Comparison of ENCODE assay signal across 8 cellular contexts in genomic region chr16:14634389-14634725, GRCh38. TPM values are rescaled to one million over a fixed set of nuclear protein-coding genes. Genes with fewer than 3 reads are reported as not detected.
A peak's percentile ranks its signal among the peaks of the same experiment; 100 is the strongest.
DNase-seq lines count a peak whose midpoint lies in the region; ATAC-seq and TF ChIP-seq lines count a peak whose summit lies in the region.

No MANE protein-coding gene starts in this region.

- H3F3A ChIP-seq in Loucy (ENCODE audit: low read depth) (no peaks in the 10 kb centered on the region), neural progenitor cell (ENCODE audit: low read depth) (peaks cover 44% of the 10 kb centered on the region)

- no peaks in the 10 kb centered on the region for H3K9me3 ChIP-seq in BLaER1 treated with 17β-estradiol and CSF1 and Interleukin-3, amounts not matched to agents 10 nM and 100 nM (replicated peaks in 1 of 11)
- H3K9me3 ChIP-seq in Loucy (ENCODE audit: insufficient read depth, low read depth, low read length), result no peaks in the 10 kb centered on the region
- no peaks in the 10 kb centered on the region for H3K9me3 ChIP-seq in duodenal mucosa (ENCODE audit: control insufficient read depth in 1 of 2, low read length in 2 of 2)
- H3K9me3 ChIP-seq in neural progenitor cell (ENCODE audit: low read depth), result no peaks in the 10 kb centered on the region

- peak overlapping the region in 8 of 11 experiments; percentile 22 to 99 (median 98); a peak in 11 of 22 replicates for H3K27ac ChIP-seq in BLaER1 treated with 17β-estradiol and CSF1 and Interleukin-3, amounts not matched to agents 10 nM and 100 nM
- peak overlapping the region; percentile 70 for H3K27ac ChIP-seq in duodenal mucosa (ENCODE audit: low read depth, low read length)
- H3K27ac ChIP-seq in neural progenitor cell, result no peak overlapping the region

- no peaks in the 10 kb centered on the region for H3K36me3 Mint-ChIP-seq in neural progenitor cell

- no peaks in the 10 kb centered on the region for H3K9me3 Mint-ChIP-seq in neural progenitor cell

- no peak for TF ChIP-seq CTCF in Loucy (conservative IDR thresholded peaks at IDR 0.05; ENCODE audit: low read length)
- TF ChIP-seq CTCF in neural progenitor cell (IDR thresholded peaks at IDR 0.05), result no peak

- H3K4me3 Mint-ChIP-seq in neural progenitor cell, result peak overlapping the region; percentile 100

- peak overlapping the region; percentile 81 to 100 (median 95); a peak in 19 of 20 replicates for H3K4me3 ChIP-seq in BLaER1 treated with 17β-estradiol and CSF1 and Interleukin-3, amounts not matched to agents 10 nM and 100 nM
- peak overlapping the region; percentile 91 for H3K4me3 ChIP-seq in Loucy (ENCODE audit: low read length, poor library complexity, severe bottlenecking)
- H3K4me3 ChIP-seq in duodenal mucosa (ENCODE audit: low read depth in 1 of 2, low read length in 2 of 2), result peak overlapping the region; percentile 94
- H3K4me3 ChIP-seq in neural progenitor cell, result peak overlapping the region; percentile 88

- peaks cover 30 to 45% (median 37%) of the 10 kb centered on the region in 10 experiments for H3K4me1 ChIP-seq in BLaER1 treated with 17β-estradiol and CSF1 and Interleukin-3, amounts not matched to agents 10 nM and 100 nM
- no peaks in the 10 kb centered on the region for H3K4me1 ChIP-seq in Loucy (ENCODE audit: insufficient read depth, low read length, poor library complexity, severe bottlenecking)
- H3K4me1 ChIP-seq in duodenal mucosa (ENCODE audit: control insufficient read depth in 1 of 2, insufficient read depth in 2 of 2, low read length in 2 of 2), result peaks cover 34 to 38% of the 10 kb centered on the region in 2 donors
- H3K4me1 ChIP-seq in neural progenitor cell, result peaks cover 22% of the 10 kb centered on the region

- H3K79me2 ChIP-seq in Loucy (ENCODE audit: insufficient read depth, low read length) (peaks cover 63% of the 10 kb centered on the region), neural progenitor cell (ENCODE audit: low read depth) (peaks cover 72% of the 10 kb centered on the region)

- H2AFZ ChIP-seq in Loucy (ENCODE audit: low read length) (no peak overlapping the region), neural progenitor cell (replicated peaks) (no peak overlapping the region)

- peak; percentile 6 for DNase-seq in neural progenitor cell (ENCODE audit: low spot score)
- DNase-seq in NCI-H1694 treated with DMSO at 0.1 percent for 48 hours (lab: John Stamatoyannopoulos, UW), result no peak
- DNase-seq in DMS79 treated with DMSO at 0.1 percent for 48 hours (lab: John Stamatoyannopoulos, UW), result no peak
- DNase-seq in G401 (ENCODE audit: low spot score), result no peak

- peaks cover 15 to 49% (median 39%) of the 10 kb centered on the region in 11 experiments for H3K36me3 ChIP-seq in BLaER1 treated with 17β-estradiol and CSF1 and Interleukin-3, amounts not matched to agents 10 nM and 100 nM
- H3K36me3 ChIP-seq in Loucy (ENCODE audit: insufficient read depth, low read length) (no peaks in the 10 kb centered on the region), duodenal mucosa (ENCODE audit: control insufficient read depth in 1 of 2, insufficient read depth in 2 of 2, low read length in 2 of 2) (peaks cover 0 to 10% of the 10 kb centered on the region in 2 donors), neural progenitor cell (no peaks in the 10 kb centered on the region)

- no peaks in the 10 kb centered on the region for H3K27me3 Mint-ChIP-seq in neural progenitor cell (ENCODE audit: insufficient read depth, low read depth)

- no peaks in the 10 kb centered on the region for H3K9me2 ChIP-seq in Loucy (replicated peaks; ENCODE audit: low read depth, low read length)

- no peak for ATAC-seq in HG02759 (IDR thresholded peaks at IDR 0.05; ENCODE audit: unreplicated experiment)

- no peaks in the 10 kb centered on the region for H3K27me3 ChIP-seq in BLaER1 treated with 17β-estradiol and CSF1 and Interleukin-3, amounts not matched to agents 10 nM and 100 nM
- H3K27me3 ChIP-seq in Loucy (ENCODE audit: insufficient read depth, low read length, poor library complexity, severe bottlenecking) (no peaks in the 10 kb centered on the region), duodenal mucosa (ENCODE audit: control insufficient read depth in 1 of 2, insufficient read depth in 2 of 2, low read length in 2 of 2) (no peaks in the 10 kb centered on the region), neural progenitor cell (no peaks in the 10 kb centered on the region)

- in situ Hi-C loops in G401 (cut with HindIII; ENCODE audit: low sequenced_read_pairs), result no loop called here

- H3K9ac ChIP-seq in BLaER1 treated with 17β-estradiol and CSF1 and Interleukin-3, amounts not matched to agents 10 nM and 100 nM, result peak overlapping the region in 10 of 11 experiments; percentile 23 to 99 (median 97); a peak in 15 of 22 replicates
- H3K9ac ChIP-seq in Loucy (ENCODE audit: low read depth, low read length, poor library complexity, severe bottlenecking), result no peak overlapping the region
- peak overlapping the region; percentile 43 to 99 for H3K9ac ChIP-seq in duodenal mucosa (ENCODE audit: low read depth in 1 of 2, low read length in 2 of 2)
- H3K9ac ChIP-seq in neural progenitor cell, result no peak overlapping the region

- H3K4me1 Mint-ChIP-seq in neural progenitor cell, result peaks cover 31% of the 10 kb centered on the region

- H3K4me2 ChIP-seq in BLaER1 treated with 17β-estradiol and CSF1 and Interleukin-3, amounts not matched to agents 10 nM and 100 nM, result peak overlapping the region; percentile 90 to 97 (median 93)
- peak overlapping the region; percentile 90 for H3K4me2 ChIP-seq in Loucy (ENCODE audit: low read depth, low read length, poor library complexity, severe bottlenecking)
- H3K4me2 ChIP-seq in neural progenitor cell, result peak overlapping the region; percentile 95

- peaks cover 51 to 59% (median 55%) of the 10 kb centered on the region in 11 experiments for H4K20me1 ChIP-seq in BLaER1 treated with 17β-estradiol and CSF1 and Interleukin-3, amounts not matched to agents 10 nM and 100 nM
- H4K20me1 ChIP-seq in Loucy (ENCODE audit: insufficient read depth, low read length, poor library complexity, severe bottlenecking) (peaks cover 33% of the 10 kb centered on the region), neural progenitor cell (ENCODE audit: low read depth) (peaks cover 62% of the 10 kb centered on the region)

- H3K27ac Mint-ChIP-seq in neural progenitor cell, result no peak overlapping the region

RNA-seq across cellular contexts. Expression of gene BFAR, which starts 1.6 kb away (rescaled TPM):
- 72.0 and 91.8 TPM in 2 replicates for total RNA-seq in neural progenitor cell (ENCODE audit: low replicate concordance)
- total RNA-seq in G401 (2014; rRNA removed; shearing (Covaris generic)), result 129 and 174 TPM in 2 replicates

RNA-seq across cellular contexts. Expression of gene PARN, which starts 4.3 kb away (rescaled TPM):
- 35.8 and 53.5 TPM in 2 replicates for total RNA-seq in neural progenitor cell (ENCODE audit: low replicate concordance)
- total RNA-seq in G401 (2014; rRNA removed; shearing (Covaris generic)), result 27.2 and 36.2 TPM in 2 replicates

RNA-seq across cellular contexts. Expression of gene PLA2G10, which starts 59.8 kb away (rescaled TPM):
- not detected in 2 replicates for total RNA-seq in neural progenitor cell (ENCODE audit: low replicate concordance)
- total RNA-seq in G401 (2014; rRNA removed; shearing (Covaris generic)), result not detected in 2 replicates

Comparison
In these comparisons a context has a peak if more than half of its experiments do, and no peak if none do; other contexts are left out.
1. H3K9ac ChIP-seq: peak in BLaER1 treated with 17β-estradiol and CSF1 and Interleukin-3, amounts not matched to agents 10 nM and 100 nM (10 of 11) and duodenal mucosa (2 of 2); none in Loucy (single experiment) and neural progenitor cell (single experiment).
2. Peak in every context shown above with its lines, with median percentiles within 50 percentile points of each other: H3K4me2 ChIP-seq and H3K4me3 ChIP-seq.